In genomic region chr7:130009848-130010688, GRCh38 we compare ENCODE assay signal across 7 cellular contexts. TPM values are rescaled to one million over a fixed set of nuclear protein-coding genes. Genes with fewer than 3 reads are reported as not detected.
DNase-seq lines count a peak whose midpoint lies in the region; ATAC-seq and TF ChIP-seq lines count a peak whose summit lies in the region.

No MANE protein-coding gene starts in this region.

- no TSS peak for BruUV-seq in PC-3 (replicated peaks; lab: Mats Ljungman, UMichigan)

- peak; percentile 50 for ATAC-seq in GM18511 (IDR thresholded peaks at IDR 0.05; ENCODE audit: unreplicated experiment)
- peak; percentile 65 for ATAC-seq in PC-3
- no peak for ATAC-seq in GM19455 (IDR thresholded peaks at IDR 0.05; ENCODE audit: unreplicated experiment)

- CTCF ChIA-PET in HEK293 (lab: Yijun Ruan, JAX): interaction anchor here (0.6 to 3.9 kb wide), 21 partner anchors 9 to 727 kb away, joined by 3 to 51 read pairs (median 4); no protein-coding TSS in a partner anchor
- CTCF ChIA-PET in PC-3 (lab: Charles Lee): interaction anchor here (0.6 to 1.7 kb wide), 10 partner anchors 17 to 345 kb away, joined by 3 to 12 read pairs (median 4); no protein-coding TSS in a partner anchor

- POLR2A ChIA-PET in HEK293 (lab: Yijun Ruan, JAX): interaction anchor here (0.6 to 1.4 kb wide), 6 partner anchors 58 to 739 kb away, joined by 3 to 7 read pairs (median 4); no protein-coding TSS in a partner anchor
- POLR2A ChIA-PET in PC-3 (lab: Charles Lee; ENCODE audit: unreplicated experiment): interaction anchor here (0.5 to 1.9 kb wide), 7 partner anchors 40 to 184 kb away, joined by 4 to 18 read pairs (median 7); no protein-coding TSS in a partner anchor

- TF ChIP-seq CTCF in HEK293 (tag by site-specific recombination; IDR thresholded peaks at IDR 0.05): no peak
- TF ChIP-seq CTCF in PC-3 (conservative IDR thresholded peaks at IDR 0.05; ENCODE audit: low read depth, low read length): no peak
- no peak for TF ChIP-seq CTCF in colonic mucosa (IDR thresholded peaks at IDR 0.05)
- no peak for TF ChIP-seq CTCF in osteocyte (IDR thresholded peaks at IDR 0.05)

- no peak overlapping the region for H3K4me3 Mint-ChIP-seq in osteocyte (ENCODE audit: unreplicated experiment)

- H3K9ac ChIP-seq in PC-3 (ENCODE audit: low read length) (peak overlapping the region; percentile 80), colonic mucosa (ENCODE audit: low read depth in 2 of 2, low read length in 2 of 2) (no peak overlapping the region)

- H3K9me2 ChIP-seq in PC-3 (replicated peaks; ENCODE audit: low read length): no peaks in the 10 kb centered on the region

- 0 out of 2 replicates have a peak overlapping the region, but pooled peaks have one; percentile 19 for H2AFZ ChIP-seq in PC-3 (ENCODE audit: low read length)

- H3K36me3 ChIP-seq in HEK293 (ENCODE audit: control insufficient read depth in 2 of 2, insufficient read depth in 1 of 2, low read length in 2 of 2): no peaks in the 10 kb centered on the region
- H3K36me3 ChIP-seq in PC-3 (ENCODE audit: low read depth, low read length): no peaks in the 10 kb centered on the region
- no peaks in the 10 kb centered on the region for H3K36me3 ChIP-seq in colonic mucosa

- DNase-seq in PC-3 (peak; percentile 87), colonic mucosa (peak; percentile 19), osteocyte (ENCODE audit: extremely low spot score, unreplicated experiment) (no peak), NCI-H1694 (lab: John Stamatoyannopoulos, UW) (no peak)

- H3K9me3 ChIP-seq in HEK293 (ENCODE audit: control insufficient read depth, insufficient read depth, low read depth, low read length) (no peaks in the 10 kb centered on the region), PC-3 (ENCODE audit: low read length) (no peaks in the 10 kb centered on the region), colonic mucosa (no peaks in the 10 kb centered on the region)

- H3K27me3 ChIP-seq in PC-3 (ENCODE audit: low read length) (no peaks in the 10 kb centered on the region), colonic mucosa (no peaks in the 10 kb centered on the region)

- H3K4me1 ChIP-seq in HEK293 (ENCODE audit: control insufficient read depth, insufficient read depth, low read length): no peaks in the 10 kb centered on the region
- peaks cover 26% of the 10 kb centered on the region for H3K4me1 ChIP-seq in PC-3 (ENCODE audit: insufficient read depth, low read length)
- no peaks in the 10 kb centered on the region for H3K4me1 ChIP-seq in colonic mucosa

- H3K27me3 Mint-ChIP-seq in osteocyte (ENCODE audit: unreplicated experiment): no peaks in the 10 kb centered on the region

- peak overlapping the region; percentile 84 for H3K27ac Mint-ChIP-seq in osteocyte (ENCODE audit: unreplicated experiment)

- H3K27ac ChIP-seq in HEK293 (ENCODE audit: extremely low read depth, low read depth, low read length) (no peak overlapping the region), PC-3 (ENCODE audit: low read length) (peak overlapping the region; percentile 98), colonic mucosa (no peak overlapping the region)

- H3K4me1 Mint-ChIP-seq in osteocyte (ENCODE audit: unreplicated experiment): peaks cover 13% of the 10 kb centered on the region

- H4K20me1 ChIP-seq in PC-3 (ENCODE audit: low read length): no peaks in the 10 kb centered on the region

- peak overlapping the region; percentile 73 for H3K4me2 ChIP-seq in PC-3 (ENCODE audit: low read length)

- H3F3A ChIP-seq in PC-3 (ENCODE audit: low read length, unreplicated experiment): peaks cover 4% of the 10 kb centered on the region

- no peaks in the 10 kb centered on the region for H3K36me3 Mint-ChIP-seq in osteocyte (ENCODE audit: unreplicated experiment)

- intact Hi-C loops in PC-3 (cut with micrococcal nuclease): loop anchor here (1.0 to 2.0 kb wide), 6 partner anchors 40 to 184 kb away; no protein-coding TSS in a partner anchor
- intact Hi-C loops in colonic mucosa (cut with DNase I): loop anchor here (2.0 to 10.0 kb wide), 2 partner anchors 179 to 335 kb away; no protein-coding TSS in a partner anchor

- no peaks in the 10 kb centered on the region for H3K79me2 ChIP-seq in PC-3 (ENCODE audit: low read length)

- H3K4me3 ChIP-seq in HEK293 (ENCODE audit: low read depth, low read length): no peak overlapping the region
- no peak overlapping the region for H3K4me3 ChIP-seq in PC-3 (ENCODE audit: low read length)
- H3K4me3 ChIP-seq in colonic mucosa: no peak overlapping the region

- H3K9me3 Mint-ChIP-seq in osteocyte (ENCODE audit: unreplicated experiment): no peaks in the 10 kb centered on the region

TF ChIP-seq in HEK293, 187 proteins besides CTCF, POLR2A, EP300 and RAD21:
- TF ChIP-seq HOXC10 (CRISPR knock-in tag; IDR thresholded peaks at IDR 0.05): no peak
- TF ChIP-seq OSR2 (tag by site-specific recombination; IDR thresholded peaks at IDR 0.05): peak; percentile 7
- TF ChIP-seq, protein P1, sequence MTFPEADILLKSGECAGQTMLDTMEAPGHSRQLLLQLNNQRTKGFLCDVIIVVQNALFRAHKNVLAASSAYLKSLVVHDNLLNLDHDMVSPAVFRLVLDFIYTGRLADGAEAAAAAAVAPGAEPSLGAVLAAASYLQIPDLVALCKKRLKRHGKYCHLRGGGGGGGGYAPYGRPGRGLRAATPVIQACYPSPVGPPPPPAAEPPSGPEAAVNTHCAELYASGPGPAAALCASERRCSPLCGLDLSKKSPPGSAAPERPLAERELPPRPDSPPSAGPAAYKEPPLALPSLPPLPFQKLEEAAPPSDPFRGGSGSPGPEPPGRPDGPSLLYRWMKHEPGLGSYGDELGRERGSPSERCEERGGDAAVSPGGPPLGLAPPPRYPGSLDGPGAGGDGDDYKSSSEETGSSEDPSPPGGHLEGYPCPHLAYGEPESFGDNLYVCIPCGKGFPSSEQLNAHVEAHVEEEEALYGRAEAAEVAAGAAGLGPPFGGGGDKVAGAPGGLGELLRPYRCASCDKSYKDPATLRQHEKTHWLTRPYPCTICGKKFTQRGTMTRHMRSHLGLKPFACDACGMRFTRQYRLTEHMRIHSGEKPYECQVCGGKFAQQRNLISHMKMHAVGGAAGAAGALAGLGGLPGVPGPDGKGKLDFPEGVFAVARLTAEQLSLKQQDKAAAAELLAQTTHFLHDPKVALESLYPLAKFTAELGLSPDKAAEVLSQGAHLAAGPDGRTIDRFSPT (tag by site-specific recombination; IDR thresholded peaks at IDR 0.05): peak; percentile 59

RNA-seq across cellular contexts. Expression of gene ZC3HC1, which starts 41.1 kb away (rescaled TPM):
- total RNA-seq in PC-3 (2014; rRNA removed) (12.8 and 17.9 TPM in 2 replicates), colonic mucosa (10 to 100 TPM in 1 of 2 donors, 1 to 10 TPM in 1; 7.3 to 13.5 TPM), osteocyte (19.5 and 19.8 TPM in 2 replicates)

RNA-seq across cellular contexts. Expression of gene UBE2H, which starts 57.3 kb away (rescaled TPM):
- total RNA-seq in PC-3 (2014; rRNA removed) (62.5 and 102 TPM in 2 replicates), colonic mucosa (10 to 100 TPM; 38.4 to 65.8 TPM), osteocyte (143 and 160 TPM in 2 replicates)

Comparison
In these comparisons a context has a peak if more than half of its experiments do, and no peak if none do; other contexts are left out.
1. DNase-seq: peak in PC-3 (single experiment) and colonic mucosa (single experiment); none in osteocyte (single experiment) and NCI-H1694 (single experiment).